In genomic region chr1:92845908-92846307, GRCh38 we compare ENCODE assay signal across 21 cellular contexts. TPM values are rescaled to one million over a fixed set of nuclear protein-coding genes. Genes with fewer than 3 reads are reported as not detected.
DNase-seq lines count a peak whose midpoint lies in the region; ATAC-seq lines count a peak whose summit lies in the region.
"Had no signal": no experiment of that assay in that cellular context is flagged by ENCODE, and none has a peak within 500 bp of the region (broad histone marks: within the 10 kb centered on the region; RNA-seq: fewer than 3 reads in every experiment).

No MANE protein-coding gene starts in this region.

- peak; percentile 26 for ATAC-seq in stimulated activated naive CD8-positive, alpha-beta T cell treated with anti-CD3 and anti-CD28 coated beads, Interleukin-15, amount 100 ng/mL, for 72 hours
- ATAC-seq in stimulated activated naive CD8-positive, alpha-beta T cell treated with anti-CD3 and anti-CD28 coated beads, Interleukin-15, Interleukin-2, amounts not matched to agents 100 U/mL and 50 U/mL, for 24 hours = no peak
- no peak for ATAC-seq in activated T-helper 17 cell treated with anti-CD3 and anti-CD28 coated beads, Interleukin-2, amount 50 U/mL, for 72 hours (replicated peaks)
- ATAC-seq in naive thymus-derived CD8-positive, alpha-beta T cell = no peak
- ATAC-seq in HG02623 (IDR thresholded peaks at IDR 0.05; ENCODE audit: unreplicated experiment) (no peak), GM18873 (IDR thresholded peaks at IDR 0.05; ENCODE audit: low FRiP score, unreplicated experiment) (no peak)
- ATAC-seq: CD8-positive, alpha-beta T cell had no signal

- CTCF ChIA-PET in activated CD4-positive, alpha-beta T cell treated with anti-CD3 and anti-CD28 coated beads, Interleukin-2, amount 10 ng/mL, durations not matched to agents 7 days and 5 days (lab: Charles Lee) = interaction anchor here (0.6 to 1.3 kb wide), 3 partner anchors 11 to 996 kb away, joined by 3 to 4 read pairs (median 3); no protein-coding TSS in a partner anchor

- no peaks in the 10 kb centered on the region for H3K9me3 Mint-ChIP-seq in activated CD4-positive, alpha-beta T cell treated with anti-CD3 and anti-CD28 coated beads, Interleukin-2, amount 10 ng/mL, durations not matched to agents 7 days and 5 days
- H3K9me3 Mint-ChIP-seq in stimulated activated naive CD8-positive, alpha-beta T cell treated with anti-CD3 and anti-CD28 coated beads, Interleukin-15, amount 100 ng/mL, for 72 hours = no peaks in the 10 kb centered on the region
- H3K9me3 Mint-ChIP-seq in activated T-helper 17 cell treated with anti-CD3 and anti-CD28 coated beads, Interleukin-2, amount 50 U/mL, for 72 hours = no peaks in the 10 kb centered on the region
- no peaks in the 10 kb centered on the region for H3K9me3 Mint-ChIP-seq in naive thymus-derived CD8-positive, alpha-beta T cell
- H3K9me3 Mint-ChIP-seq: CD8-positive, alpha-beta T cell had no signal

- peaks cover 37% of the 10 kb centered on the region for H3K36me3 Mint-ChIP-seq in activated CD4-positive, alpha-beta T cell treated with anti-CD3 and anti-CD28 coated beads, Interleukin-2, amount 10 ng/mL, durations not matched to agents 7 days and 5 days (ENCODE audit: low read depth)
- H3K36me3 Mint-ChIP-seq in activated T-helper 17 cell treated with anti-CD3 and anti-CD28 coated beads, Interleukin-2, amount 50 U/mL, for 72 hours (ENCODE audit: low read depth) = peaks cover 58% of the 10 kb centered on the region
- peaks cover 3 to 66% (median 16%) of the 10 kb centered on the region in 3 donors for H3K36me3 Mint-ChIP-seq in naive thymus-derived CD8-positive, alpha-beta T cell

- peaks cover 3% of the 10 kb centered on the region for H3K4me1 Mint-ChIP-seq in activated CD4-positive, alpha-beta T cell treated with anti-CD3 and anti-CD28 coated beads, Interleukin-2, amount 10 ng/mL, durations not matched to agents 7 days and 5 days
- H3K4me1 Mint-ChIP-seq in stimulated activated naive CD8-positive, alpha-beta T cell treated with anti-CD3 and anti-CD28 coated beads, Interleukin-15, amount 100 ng/mL, for 72 hours = peaks cover 9% of the 10 kb centered on the region
- H3K4me1 Mint-ChIP-seq in activated T-helper 17 cell treated with anti-CD3 and anti-CD28 coated beads, Interleukin-2, amount 50 U/mL, for 72 hours = no peaks in the 10 kb centered on the region
- peaks cover 0 to 7% (median 4%) of the 10 kb centered on the region in 4 donors for H3K4me1 Mint-ChIP-seq in naive thymus-derived CD8-positive, alpha-beta T cell
- H3K4me1 Mint-ChIP-seq: CD14-positive monocyte had no signal

- POLR2A ChIA-PET in activated CD4-positive, alpha-beta T cell treated with anti-CD3 and anti-CD28 coated beads, Interleukin-2, amount 10 ng/mL, durations not matched to agents 7 days and 5 days (lab: Charles Lee) = no interaction called here
- POLR2A ChIA-PET in naive thymus-derived CD8-positive, alpha-beta T cell (lab: Charles Lee) = no interaction called here

- no peak overlapping the region for H3K4me3 Mint-ChIP-seq in activated CD4-positive, alpha-beta T cell treated with anti-CD3 and anti-CD28 coated beads, Interleukin-2, amount 10 ng/mL, durations not matched to agents 7 days and 5 days
- H3K4me3 Mint-ChIP-seq in stimulated activated naive CD8-positive, alpha-beta T cell treated with anti-CD3 and anti-CD28 coated beads, Interleukin-15, amount 100 ng/mL, for 72 hours = no peak overlapping the region
- H3K4me3 Mint-ChIP-seq in activated T-helper 17 cell treated with anti-CD3 and anti-CD28 coated beads, Interleukin-2, amount 50 U/mL, for 72 hours = no peak overlapping the region
- H3K4me3 Mint-ChIP-seq in naive thymus-derived CD8-positive, alpha-beta T cell = no peak overlapping the region
- H3K4me3 Mint-ChIP-seq: CD14-positive monocyte; CD8-positive, alpha-beta T cell had no signal

- no peak for DNase-seq in activated CD4-positive, alpha-beta T cell treated with anti-CD3 and anti-CD28 coated beads, Interleukin-2, amount 10 ng/mL, durations not matched to agents 7 days and 5 days
- DNase-seq in activated CD4-positive, alpha-beta T cell treated with anti-CD3 and anti-CD28 coated beads for 1 hour = no peak
- DNase-seq in stimulated activated naive CD8-positive, alpha-beta T cell treated with anti-CD3 and anti-CD28 coated beads, Interleukin-15, amount 100 ng/mL, for 72 hours = no peak
- no peak for DNase-seq in stimulated activated naive CD8-positive, alpha-beta T cell treated with anti-CD3 and anti-CD28 coated beads, Interleukin-15, Interleukin-2, amounts not matched to agents 100 U/mL and 50 U/mL, for 24 hours
- DNase-seq in naive thymus-derived CD8-positive, alpha-beta T cell = no peak
- DNase-seq: 8988T; ACHN; AML-193; BE2C; CD8-positive, alpha-beta T cell; DMS 273 treated with DMSO at 0.1 percent for 48 hours; DMS79; EL; GF-D8; GM23248; H7; HCEC 1CT had no signal

- no peaks in the 10 kb centered on the region for H3K27me3 Mint-ChIP-seq in activated CD4-positive, alpha-beta T cell treated with anti-CD3 and anti-CD28 coated beads, Interleukin-2, amount 10 ng/mL, durations not matched to agents 7 days and 5 days
- no peaks in the 10 kb centered on the region for H3K27me3 Mint-ChIP-seq in stimulated activated naive CD8-positive, alpha-beta T cell treated with anti-CD3 and anti-CD28 coated beads, Interleukin-15, amount 100 ng/mL, for 72 hours
- no peaks in the 10 kb centered on the region for H3K27me3 Mint-ChIP-seq in activated T-helper 17 cell treated with anti-CD3 and anti-CD28 coated beads, Interleukin-2, amount 50 U/mL, for 72 hours
- no peaks in the 10 kb centered on the region for H3K27me3 Mint-ChIP-seq in naive thymus-derived CD8-positive, alpha-beta T cell

- H3K27ac Mint-ChIP-seq in activated CD4-positive, alpha-beta T cell treated with anti-CD3 and anti-CD28 coated beads, Interleukin-2, amount 10 ng/mL, durations not matched to agents 7 days and 5 days = peak overlapping the region; percentile 28
- H3K27ac Mint-ChIP-seq in stimulated activated naive CD8-positive, alpha-beta T cell treated with anti-CD3 and anti-CD28 coated beads, Interleukin-15, amount 100 ng/mL, for 72 hours = no peak overlapping the region
- peak overlapping the region; percentile 32 for H3K27ac Mint-ChIP-seq in activated T-helper 17 cell treated with anti-CD3 and anti-CD28 coated beads, Interleukin-2, amount 50 U/mL, for 72 hours
- peak overlapping the region in 8 of 10 donors; percentile 26 to 79 (median 52) for H3K27ac Mint-ChIP-seq in naive thymus-derived CD8-positive, alpha-beta T cell
- H3K27ac Mint-ChIP-seq: CD14-positive monocyte had no signal

RNA-seq across cellular contexts. Expression of gene RPL5, which starts 14.1 kb away (rescaled TPM):
- 100 to 1,000 TPM; 721 to 748 TPM for total RNA-seq in activated CD4-positive, alpha-beta T cell treated with anti-CD3 and anti-CD28 coated beads, Interleukin-2, amount 10 ng/mL, durations not matched to agents 7 days and 5 days
- total RNA-seq in activated T-helper 17 cell treated with anti-CD3 and anti-CD28 coated beads, Interleukin-2, amount 50 U/mL, for 72 hours = 1,000 to 10,000 TPM; 1,253 to 1,604 TPM
- 1,000 to 10,000 TPM; 1,607 to 1,641 TPM for total RNA-seq in naive thymus-derived CD8-positive, alpha-beta T cell
- polyA plus RNA-seq in naive thymus-derived CD8-positive, alpha-beta T cell = 1,000 to 10,000 TPM; 3,250 to 3,560 (median 3,276) TPM

Comparison
In these comparisons a context has a peak if more than half of its experiments do, and no peak if none do; other contexts are left out.
1. H3K27ac Mint-ChIP-seq: peak in activated CD4-positive, alpha-beta T cell treated with anti-CD3 and anti-CD28 coated beads, Interleukin-2, amount 10 ng/mL, durations not matched to agents 7 days and 5 days (single experiment), activated T-helper 17 cell treated with anti-CD3 and anti-CD28 coated beads, Interleukin-2, amount 50 U/mL, for 72 hours (single experiment) and naive thymus-derived CD8-positive, alpha-beta T cell (8 of 10); none in stimulated activated naive CD8-positive, alpha-beta T cell treated with anti-CD3 and anti-CD28 coated beads, Interleukin-15, amount 100 ng/mL, for 72 hours (0 of 2).